1 cellular context compared by ENCODE assay signal in the genomic region with DNA sequence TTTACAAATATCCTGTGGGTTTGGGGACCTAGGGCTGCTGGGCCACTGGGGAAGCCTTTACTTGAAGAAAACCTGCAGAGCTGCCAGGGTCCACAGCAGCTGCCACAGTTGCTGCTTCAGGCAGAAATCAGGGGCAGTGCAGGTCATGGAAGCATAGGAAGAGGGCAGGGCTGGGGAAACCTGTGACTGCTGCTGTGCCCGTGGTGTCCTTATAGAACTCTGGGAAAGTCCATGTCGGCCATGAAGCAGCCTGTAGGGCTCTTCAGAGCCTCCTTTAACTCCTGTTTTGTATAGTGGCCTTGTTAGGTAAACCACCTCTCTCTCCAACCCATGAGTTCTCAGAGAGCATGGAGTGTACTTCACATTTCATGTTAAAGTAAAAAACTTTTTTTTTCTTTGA.
TF ChIP-seq lines count a peak whose summit lies in the region.

No MANE protein-coding gene starts in this region.

TF ChIP-seq in GM23338, 12 proteins besides CTCF, POLR2A, EP300 and RAD21 (continued from another document):
- TF ChIP-seq, protein P1, sequence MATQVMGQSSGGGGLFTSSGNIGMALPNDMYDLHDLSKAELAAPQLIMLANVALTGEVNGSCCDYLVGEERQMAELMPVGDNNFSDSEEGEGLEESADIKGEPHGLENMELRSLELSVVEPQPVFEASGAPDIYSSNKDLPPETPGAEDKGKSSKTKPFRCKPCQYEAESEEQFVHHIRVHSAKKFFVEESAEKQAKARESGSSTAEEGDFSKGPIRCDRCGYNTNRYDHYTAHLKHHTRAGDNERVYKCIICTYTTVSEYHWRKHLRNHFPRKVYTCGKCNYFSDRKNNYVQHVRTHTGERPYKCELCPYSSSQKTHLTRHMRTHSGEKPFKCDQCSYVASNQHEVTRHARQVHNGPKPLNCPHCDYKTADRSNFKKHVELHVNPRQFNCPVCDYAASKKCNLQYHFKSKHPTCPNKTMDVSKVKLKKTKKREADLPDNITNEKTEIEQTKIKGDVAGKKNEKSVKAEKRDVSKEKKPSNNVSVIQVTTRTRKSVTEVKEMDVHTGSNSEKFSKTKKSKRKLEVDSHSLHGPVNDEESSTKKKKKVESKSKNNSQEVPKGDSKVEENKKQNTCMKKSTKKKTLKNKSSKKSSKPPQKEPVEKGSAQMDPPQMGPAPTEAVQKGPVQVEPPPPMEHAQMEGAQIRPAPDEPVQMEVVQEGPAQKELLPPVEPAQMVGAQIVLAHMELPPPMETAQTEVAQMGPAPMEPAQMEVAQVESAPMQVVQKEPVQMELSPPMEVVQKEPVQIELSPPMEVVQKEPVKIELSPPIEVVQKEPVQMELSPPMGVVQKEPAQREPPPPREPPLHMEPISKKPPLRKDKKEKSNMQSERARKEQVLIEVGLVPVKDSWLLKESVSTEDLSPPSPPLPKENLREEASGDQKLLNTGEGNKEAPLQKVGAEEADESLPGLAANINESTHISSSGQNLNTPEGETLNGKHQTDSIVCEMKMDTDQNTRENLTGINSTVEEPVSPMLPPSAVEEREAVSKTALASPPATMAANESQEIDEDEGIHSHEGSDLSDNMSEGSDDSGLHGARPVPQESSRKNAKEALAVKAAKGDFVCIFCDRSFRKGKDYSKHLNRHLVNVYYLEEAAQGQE (IDR thresholded peaks at IDR 0.05; ENCODE audit: unreplicated experiment) = no peak
- TF ChIP-seq ETS1 (IDR thresholded peaks at IDR 0.05) (no peak), CREB1 (CRISPR knock-in tag; IDR thresholded peaks at IDR 0.05; ENCODE audit: low read depth) (no peak), EZH2phosphoT487 (IDR thresholded peaks at IDR 0.05; ENCODE audit: unreplicated experiment) (no peak), POLR2AphosphoS5 (IDR thresholded peaks at IDR 0.05; ENCODE audit: low read depth) (no peak), JUNB (IDR thresholded peaks at IDR 0.05; ENCODE audit: unreplicated experiment) (no peak)
- TF ChIP-seq, protein P2, sequence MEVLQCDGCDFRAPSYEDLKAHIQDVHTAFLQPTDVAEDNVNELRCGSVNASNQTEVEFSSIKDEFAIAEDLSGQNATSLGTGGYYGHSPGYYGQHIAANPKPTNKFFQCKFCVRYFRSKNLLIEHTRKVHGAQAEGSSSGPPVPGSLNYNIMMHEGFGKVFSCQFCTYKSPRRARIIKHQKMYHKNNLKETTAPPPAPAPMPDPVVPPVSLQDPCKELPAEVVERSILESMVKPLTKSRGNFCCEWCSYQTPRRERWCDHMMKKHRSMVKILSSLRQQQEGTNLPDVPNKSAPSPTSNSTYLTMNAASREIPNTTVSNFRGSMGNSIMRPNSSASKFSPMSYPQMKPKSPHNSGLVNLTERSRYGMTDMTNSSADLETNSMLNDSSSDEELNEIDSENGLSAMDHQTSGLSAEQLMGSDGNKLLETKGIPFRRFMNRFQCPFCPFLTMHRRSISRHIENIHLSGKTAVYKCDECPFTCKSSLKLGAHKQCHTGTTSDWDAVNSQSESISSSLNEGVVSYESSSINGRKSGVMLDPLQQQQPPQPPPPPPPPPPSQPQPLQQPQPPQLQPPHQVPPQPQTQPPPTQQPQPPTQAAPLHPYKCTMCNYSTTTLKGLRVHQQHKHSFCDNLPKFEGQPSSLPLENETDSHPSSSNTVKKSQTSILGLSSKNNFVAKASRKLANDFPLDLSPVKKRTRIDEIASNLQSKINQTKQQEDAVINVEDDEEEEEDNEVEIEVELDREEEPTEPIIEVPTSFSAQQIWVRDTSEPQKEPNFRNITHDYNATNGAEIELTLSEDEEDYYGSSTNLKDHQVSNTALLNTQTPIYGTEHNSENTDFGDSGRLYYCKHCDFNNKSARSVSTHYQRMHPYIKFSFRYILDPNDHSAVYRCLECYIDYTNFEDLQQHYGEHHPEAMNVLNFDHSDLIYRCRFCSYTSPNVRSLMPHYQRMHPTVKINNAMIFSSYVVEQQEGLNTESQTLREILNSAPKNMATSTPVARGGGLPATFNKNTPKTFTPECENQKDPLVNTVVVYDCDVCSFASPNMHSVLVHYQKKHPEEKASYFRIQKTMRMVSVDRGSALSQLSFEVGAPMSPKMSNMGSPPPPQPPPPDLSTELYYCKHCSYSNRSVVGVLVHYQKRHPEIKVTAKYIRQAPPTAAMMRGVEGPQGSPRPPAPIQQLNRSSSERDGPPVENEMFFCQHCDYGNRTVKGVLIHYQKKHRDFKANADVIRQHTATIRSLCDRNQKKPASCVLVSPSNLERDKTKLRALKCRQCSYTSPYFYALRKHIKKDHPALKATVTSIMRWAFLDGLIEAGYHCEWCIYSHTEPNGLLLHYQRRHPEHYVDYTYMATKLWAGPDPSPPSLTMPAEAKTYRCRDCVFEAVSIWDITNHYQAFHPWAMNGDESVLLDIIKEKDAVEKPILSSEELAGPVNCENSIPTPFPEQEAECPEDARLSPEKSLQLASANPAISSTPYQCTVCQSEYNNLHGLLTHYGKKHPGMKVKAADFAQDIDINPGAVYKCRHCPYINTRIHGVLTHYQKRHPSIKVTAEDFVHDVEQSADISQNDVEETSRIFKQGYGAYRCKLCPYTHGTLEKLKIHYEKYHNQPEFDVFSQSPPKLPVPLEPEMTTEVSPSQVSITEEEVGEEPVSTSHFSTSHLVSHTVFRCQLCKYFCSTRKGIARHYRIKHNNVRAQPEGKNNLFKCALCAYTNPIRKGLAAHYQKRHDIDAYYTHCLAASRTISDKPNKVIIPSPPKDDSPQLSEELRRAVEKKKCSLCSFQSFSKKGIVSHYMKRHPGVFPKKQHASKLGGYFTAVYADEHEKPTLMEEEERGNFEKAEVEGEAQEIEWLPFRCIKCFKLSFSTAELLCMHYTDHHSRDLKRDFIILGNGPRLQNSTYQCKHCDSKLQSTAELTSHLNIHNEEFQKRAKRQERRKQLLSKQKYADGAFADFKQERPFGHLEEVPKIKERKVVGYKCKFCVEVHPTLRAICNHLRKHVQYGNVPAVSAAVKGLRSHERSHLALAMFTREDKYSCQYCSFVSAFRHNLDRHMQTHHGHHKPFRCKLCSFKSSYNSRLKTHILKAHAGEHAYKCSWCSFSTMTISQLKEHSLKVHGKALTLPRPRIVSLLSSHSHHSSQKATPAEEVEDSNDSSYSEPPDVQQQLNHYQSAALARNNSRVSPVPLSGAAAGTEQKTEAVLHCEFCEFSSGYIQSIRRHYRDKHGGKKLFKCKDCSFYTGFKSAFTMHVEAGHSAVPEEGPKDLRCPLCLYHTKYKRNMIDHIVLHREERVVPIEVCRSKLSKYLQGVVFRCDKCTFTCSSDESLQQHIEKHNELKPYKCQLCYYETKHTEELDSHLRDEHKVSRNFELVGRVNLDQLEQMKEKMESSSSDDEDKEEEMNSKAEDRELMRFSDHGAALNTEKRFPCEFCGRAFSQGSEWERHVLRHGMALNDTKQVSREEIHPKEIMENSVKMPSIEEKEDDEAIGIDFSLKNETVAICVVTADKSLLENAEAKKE (CRISPR knock-in tag; IDR thresholded peaks at IDR 0.05) = no peak
